26 cellular contexts compared by ENCODE assay signal in the genomic region with DNA sequence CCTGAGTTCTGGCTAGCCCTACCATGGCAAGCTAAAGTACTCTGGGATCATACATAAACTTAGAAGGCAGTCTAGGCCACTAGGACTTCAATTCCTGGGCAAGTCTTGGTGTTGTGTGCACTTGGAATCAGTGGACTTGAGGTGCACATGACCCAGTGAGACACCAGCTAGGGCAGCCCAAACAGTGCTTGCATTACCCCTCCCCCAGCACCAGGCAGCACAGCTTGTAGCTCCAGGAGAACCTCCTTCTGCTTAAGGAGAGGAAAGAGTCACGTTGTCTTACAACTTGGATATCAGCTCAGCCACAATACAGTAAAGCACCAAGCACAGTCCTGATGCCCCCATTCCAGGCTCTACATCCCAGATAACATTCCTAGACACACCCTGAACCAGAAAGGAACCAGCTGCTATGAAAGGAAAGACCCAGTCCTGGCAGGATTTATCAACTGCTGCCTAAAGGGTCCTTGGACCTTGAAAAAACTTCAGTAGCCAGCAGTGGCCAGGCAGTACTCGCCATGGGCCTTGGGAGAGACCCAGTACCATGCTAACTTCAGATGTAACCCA. TPM values are rescaled to one million over a fixed set of nuclear protein-coding genes. Genes with fewer than 3 reads are reported as not detected.
DNase-seq lines count a peak whose midpoint lies in the region; ATAC-seq, FAIRE-seq and TF ChIP-seq lines count a peak whose summit lies in the region.
"Had no signal": no experiment of that assay in that cellular context is flagged by ENCODE, and none has a peak within 500 bp of the region (broad histone marks: within the 10 kb centered on the region; RNA-seq: fewer than 3 reads in every experiment).

No MANE protein-coding gene starts in this region.

- 76% methylated on average over 2 of the region's 2 CpGs; no CpG with 5 or more reads in 1 of the 2 experiments for WGBS in H1 (ENCODE audit: extremely low coverage in 1 of 2, insufficient coverage in 1 of 2, insufficient read length in 1 of 2, insufficient replicate concordance in 2 of 2, low coverage in 1 of 2, low lambda C conversion rate in 2 of 2, missing lambda C conversion rate in 1 of 2), 2 experiments

- H3K79me2 ChIP-seq in GM23338 (replicated peaks; ENCODE audit: insufficient read depth) (peaks cover 22% of the 10 kb centered on the region), H1 (ENCODE audit: control insufficient read depth in 1 of 2, insufficient read depth in 2 of 2, low read length in 2 of 2) (no peaks in the 10 kb centered on the region)

- H2BK20ac ChIP-seq in H1 (ENCODE audit: low read length): no peak overlapping the region

- H2AFZ ChIP-seq in GM23338 (no peak overlapping the region), H1 (ENCODE audit: low read length) (no peak overlapping the region)

- intact Hi-C loops in left lung (cut with DNase I) (no loop called here), upper lobe of right lung (cut with DNase I) (no loop called here)

- no peak overlapping the region for H2BK15ac ChIP-seq in H1 (ENCODE audit: low read length)

- no peak overlapping the region for H4K91ac ChIP-seq in H1 (replicated peaks; ENCODE audit: insufficient read length, low read length)

- POLR2A ChIA-PET in H1 (lab: Charles Lee; ENCODE audit: partially characterized antibody): no interaction called here

- 0 out of 2 replicates have a peak overlapping the region, but pooled peaks have one; percentile 42 for H2AK5ac ChIP-seq in H1 (ENCODE audit: low read depth, low read length)

- TF ChIP-seq POLR2A in H1 (IDR thresholded peaks at IDR 0.05; ENCODE audit: control extremely low read depth in 1 of 2, low read depth in 2 of 2, low read length in 2 of 2): no peak

- 0 out of 2 replicates have a peak overlapping the region, but pooled peaks have one; percentile 52 for H2BK12ac ChIP-seq in H1 (ENCODE audit: low read depth, low read length)

- H3K4me2 ChIP-seq in GM23338 (no peak overlapping the region), H1 (ENCODE audit: insufficient read depth in 1 of 2, low read depth in 2 of 2, low read length in 2 of 2) (no peak overlapping the region)
- H3K4me2 ChIP-seq: BLaER1, KMS-11 had no signal

- no peak overlapping the region for H3K27ac ChIP-seq in GM23338 (ENCODE audit: low read depth)
- no peak overlapping the region for H3K27ac ChIP-seq in H1 (ENCODE audit: low read depth, low read length)
- H3K27ac ChIP-seq in left lung: no peak overlapping the region
- H3K27ac ChIP-seq in upper lobe of right lung: no peak overlapping the region
- H3K27ac ChIP-seq: BLaER1, KMS-11, SJSA1 had no signal

- FAIRE-seq in H1 (lab: Jason Lieb, UNC): no peak
- FAIRE-seq: GM18507, H54 had no signal

- no peak overlapping the region for H4K5ac ChIP-seq in H1 (ENCODE audit: insufficient read length, low read depth, low read length)

- H3K18ac ChIP-seq in H1 (ENCODE audit: extremely low read depth, low read length): no peak overlapping the region; the same call in 1 of the 2 replicates

- H3K9me3 Mint-ChIP-seq in GM23338: no peaks in the 10 kb centered on the region
- H3K9me3 Mint-ChIP-seq: HFFc6 had no signal

- no peak overlapping the region for H3K56ac ChIP-seq in H1 (replicated peaks; ENCODE audit: insufficient read length, low read depth, low read length)

- no peak for TF ChIP-seq RAD21 in H1 (IDR thresholded peaks at IDR 0.05 in 1 of 2, conservative IDR thresholded peaks at IDR 0.05 in 1 of 2; ENCODE audit: low read depth in 2 of 2, low read length in 2 of 2)

- DNase-seq in GM23338 (ENCODE audit: low spot score) (no peak), H1 (ENCODE audit: low read depth in 1 of 2, low spot score in 2 of 2) (no peak), left lung (no peak), upper lobe of right lung (no peak), NCI-H526 treated with DMSO at 0.1 percent for 48 hours (lab: John Stamatoyannopoulos, UW) (no peak), kidney glomerular epithelial cell (lab: John Stamatoyannopoulos, UW) (no peak), HK-2 (ENCODE audit: unreplicated experiment) (no peak)
- DNase-seq in stimulated activated CD4-positive, alpha-beta T cell treated with anti-CD3 and anti-CD28 coated beads, Interleukin-2, amount 100 ng/mL, for 24 hours: no peak
- DNase-seq: Calu3, DMS153, GDM1, HFFc6, IMR-90, MV-4-11, NCI-H1105 treated with DMSO at 0.1 percent for 48 hours, NCI-H1694, NCI-H2081 treated with DMSO at 0.1 percent for 48 hours, NCI-H2171 treated with DMSO at 0.1 percent for 48 hours, NCI-H524 treated with DMSO at 0.1 percent for 48 hours, OCI-M1 had no signal

- H3K4ac ChIP-seq in H1 (replicated peaks; ENCODE audit: insufficient read length, low read depth, low read length): no peak overlapping the region

- H3K4me1 ChIP-seq in GM23338 (ENCODE audit: insufficient read depth): peaks cover 19% of the 10 kb centered on the region
- H3K4me1 ChIP-seq in H1 (replicated peaks in 1 of 4; ENCODE audit: control insufficient read depth in 3 of 4, insufficient read depth in 4 of 4, low read length in 3 of 4): peaks cover 0 to 11% (median 8%) of the 10 kb centered on the region in 4 experiments; a peak in 4 of 7 replicates
- peaks cover 7 to 11% of the 10 kb centered on the region in 2 donors for H3K4me1 ChIP-seq in left lung
- peaks cover 8% of the 10 kb centered on the region for H3K4me1 ChIP-seq in upper lobe of right lung
- H3K4me1 ChIP-seq: BLaER1 had no signal

- TF ChIP-seq CTCF in GM23338 (conservative IDR thresholded peaks at IDR 0.05; ENCODE audit: low read depth in 2 of 2) (no peak), H1 (IDR thresholded peaks at IDR 0.05; ENCODE audit: control extremely low read depth in 1 of 3, insufficient read depth in 1 of 3, low read depth in 1 of 3, low read length in 3 of 3) (no peak), left lung (IDR thresholded peaks at IDR 0.05) (no peak), upper lobe of right lung (IDR thresholded peaks at IDR 0.05) (no peak)

- H3K4me3 ChIP-seq in GM23338 (no peak overlapping the region), H1 (ENCODE audit: extremely low read depth in 1 of 4, insufficient read depth in 2 of 4, low read depth in 3 of 4, low read length in 4 of 4) (no peak overlapping the region), left lung (no peak overlapping the region), upper lobe of right lung (no peak overlapping the region)
- H3K4me3 ChIP-seq: BLaER1, SJSA1 had no signal

- no peaks in the 10 kb centered on the region for H3K9me3 ChIP-seq in H1 (ENCODE audit: insufficient read depth in 2 of 2, low read depth in 1 of 2, low read length in 1 of 2)
- H3K9me3 ChIP-seq in left lung: no peaks in the 10 kb centered on the region
- H3K9me3 ChIP-seq in upper lobe of right lung: no peaks in the 10 kb centered on the region
- H3K9me3 ChIP-seq: SJSA1 had no signal

- CTCF ChIA-PET in H1 (lab: Charles Lee; ENCODE audit: partially characterized antibody): interaction anchor here (1.4 kb wide), 1 partner anchor 18 kb away, joined by 4 read pairs; no protein-coding TSS in a partner anchor

- no peak overlapping the region for H3K27ac Mint-ChIP-seq in GM23338
- H3K27ac Mint-ChIP-seq: CD4-positive, alpha-beta memory T cell; HFFc6 had no signal

- peaks cover 3% of the 10 kb centered on the region for H3K27me3 Mint-ChIP-seq in GM23338 (ENCODE audit: insufficient read depth, low read depth, poor library complexity)
- H3K27me3 Mint-ChIP-seq: CD4-positive, alpha-beta memory T cell had no signal

- no peak overlapping the region for H3K23ac ChIP-seq in H1 (ENCODE audit: insufficient read length)

- peak; percentile 60 for ATAC-seq in GM23338
- ATAC-seq in left lung: peak; percentile 56
- ATAC-seq in upper lobe of right lung: peak; percentile 52

- no peak overlapping the region for H2BK5ac ChIP-seq in H1 (ENCODE audit: low read depth, low read length)

- H4K8ac ChIP-seq in H1 (ENCODE audit: extremely low read depth, insufficient read depth, low read length): no peak overlapping the region

- H3K36me3 ChIP-seq in GM23338 (ENCODE audit: insufficient read depth) (no peaks in the 10 kb centered on the region), H1 (ENCODE audit: control insufficient read depth in 2 of 4, insufficient read depth in 4 of 4, low read length in 3 of 4) (no peaks in the 10 kb centered on the region), left lung (no peaks in the 10 kb centered on the region), upper lobe of right lung (no peaks in the 10 kb centered on the region)
- H3K36me3 ChIP-seq: SJSA1 had no signal

- H4K20me1 ChIP-seq in GM23338 (replicated peaks; ENCODE audit: insufficient read depth) (no peaks in the 10 kb centered on the region; the same call in 1 of the 2 replicates), H1 (replicated peaks in 1 of 2; ENCODE audit: control insufficient read depth in 1 of 2, insufficient read depth in 2 of 2, low read length in 2 of 2) (no peaks in the 10 kb centered on the region)

- no peak overlapping the region for H3K9ac ChIP-seq in H1 (replicated peaks in 1 of 4; ENCODE audit: extremely low read depth in 1 of 4, low read depth in 3 of 4, low read length in 3 of 4)
- H3K9ac ChIP-seq: BLaER1, KMS-11 had no signal

- H3K14ac ChIP-seq in H1 (ENCODE audit: insufficient read length): no peak overlapping the region

- no peak overlapping the region for H3K4me3 Mint-ChIP-seq in GM23338
- H3K4me3 Mint-ChIP-seq: CD4-positive, alpha-beta memory T cell; HFFc6 had no signal

- no peak overlapping the region for H2BK120ac ChIP-seq in H1 (replicated peaks; ENCODE audit: low read depth, low read length)

- H3K36me3 Mint-ChIP-seq in GM23338 (ENCODE audit: low read depth): no peaks in the 10 kb centered on the region

- peaks cover 25% of the 10 kb centered on the region for H3K4me1 Mint-ChIP-seq in GM23338

- no peaks in the 10 kb centered on the region for H3K79me1 ChIP-seq in H1 (ENCODE audit: low read depth, low read length)

- no peaks in the 10 kb centered on the region for H3K23me2 ChIP-seq in H1 (ENCODE audit: low read depth, low read length)

- H3K9me2 ChIP-seq in GM23338 (ENCODE audit: insufficient read depth): no peaks in the 10 kb centered on the region

- no peak for TF ChIP-seq EP300 in H1 (IDR thresholded peaks at IDR 0.05; ENCODE audit: borderline replicate concordance in 1 of 2, low read depth in 2 of 2, low read length in 2 of 2)

- no peaks in the 10 kb centered on the region for H3K27me3 ChIP-seq in GM23338 (ENCODE audit: insufficient read depth)
- no peaks in the 10 kb centered on the region for H3K27me3 ChIP-seq in H1 (replicated peaks in 1 of 4; ENCODE audit: control insufficient read depth in 3 of 4, extremely low read depth in 1 of 4, insufficient read depth in 3 of 4, low read length in 3 of 4)
- H3K27me3 ChIP-seq in left lung: no peaks in the 10 kb centered on the region
- H3K27me3 ChIP-seq in upper lobe of right lung: no peaks in the 10 kb centered on the region
- H3K27me3 ChIP-seq: BLaER1, SJSA1 had no signal

- H3F3A ChIP-seq in GM23338 (replicated peaks; ENCODE audit: low read depth): no peaks in the 10 kb centered on the region

RNA-seq across cellular contexts. Expression of a gene that starts 57.2 kb away (rescaled TPM):
- 30.2 and 32.8 TPM in 2 replicates for total RNA-seq in GM23338 (2014; rRNA removed; shearing (Covaris generic))
- polyA plus RNA-seq in GM23338 (2016; fragmentation: Nextera tagmentation; extraction: Ambion mirVana) (8.1 and 11.6 TPM in 2 replicates), H1 (2011; rRNA removed) (3.9 and 4.9 TPM in 2 replicates)
- total RNA-seq in H1 (2021; fragmentation: NEBNext Ultra II Directional; extraction: Animal tissue kit (Norgen Biotek cat#: 25700)): 26.0 and 29.5 TPM in 2 replicates
- 5.2 TPM for polyA plus RNA-seq in H1 (2011; cell fraction: cytosol; rRNA removed)
- polyA plus RNA-seq in H1 (2011; cell fraction: nucleus; rRNA removed): 12.6 TPM
- polyA plus RNA-seq in H1 (2012, experiment 1 of 2): 5.3 to 9.8 TPM (median 6.2 TPM) in 4 replicates
- polyA plus RNA-seq in H1 (2012, experiment 2 of 2): 0.80 TPM
- 6.3 TPM for polyA plus RNA-seq in H1 (2013, experiment 1 of 2)
- polyA plus RNA-seq in H1 (2013, experiment 2 of 2): 5.0 TPM
- 61.9 and 71.4 TPM in 2 replicates for polyA minus RNA-seq in H1 (2011; rRNA and poly(A)+ RNA removed)
- 18.6 TPM for polyA minus RNA-seq in H1 (2011; cell fraction: cytosol; rRNA and poly(A)+ RNA removed)
- 93.1 TPM for polyA minus RNA-seq in H1 (2011; cell fraction: nucleus; rRNA and poly(A)+ RNA removed)
- total RNA-seq in left lung (10 to 100 TPM; 63.5 to 67.4 TPM), upper lobe of right lung (82.5 TPM)

RNA-seq across cellular contexts. Expression of a gene that starts 57.4 kb away (rescaled TPM):
- 4.9 and 7.7 TPM in 2 replicates for total RNA-seq in GM23338 (2014; rRNA removed; shearing (Covaris generic))
- polyA plus RNA-seq in GM23338 (2016; fragmentation: Nextera tagmentation; extraction: Ambion mirVana) (2.8 and 3.1 TPM in 2 replicates), H1 (2011; rRNA removed) (2.2 and 4.1 TPM in 2 replicates)
- total RNA-seq in H1 (2021; fragmentation: NEBNext Ultra II Directional; extraction: Animal tissue kit (Norgen Biotek cat#: 25700)): 3.6 and 6.0 TPM in 2 replicates
- 3.8 TPM for polyA plus RNA-seq in H1 (2011; cell fraction: cytosol; rRNA removed)
- 5.9 TPM for polyA plus RNA-seq in H1 (2011; cell fraction: nucleus; rRNA removed)
- polyA plus RNA-seq in H1 (2012, experiment 1 of 2): 3.0 to 4.2 TPM (median 3.3 TPM) in 4 replicates
- polyA plus RNA-seq in H1 (2012, experiment 2 of 2): 0.43 TPM
- polyA plus RNA-seq in H1 (2013, experiment 1 of 2): 2.8 TPM
- 3.1 TPM for polyA plus RNA-seq in H1 (2013, experiment 2 of 2)
- 15.5 and 16.2 TPM in 2 replicates for polyA minus RNA-seq in H1 (2011; rRNA and poly(A)+ RNA removed)
- polyA minus RNA-seq in H1 (2011; cell fraction: cytosol; rRNA and poly(A)+ RNA removed): 4.0 TPM
- 3.0 TPM for polyA minus RNA-seq in H1 (2011; cell fraction: nucleus; rRNA and poly(A)+ RNA removed)
- total RNA-seq in left lung (1 to 10 TPM; 3.1 to 4.2 TPM), upper lobe of right lung (3.3 TPM)
